Comparison of ENCODE assay signal across 17 cellular contexts in genomic region chr5:129593525-129593924, GRCh38.
DNase-seq lines count a peak whose midpoint lies in the region; ATAC-seq, FAIRE-seq and TF ChIP-seq lines count a peak whose summit lies in the region.
"Had no signal": no experiment of that assay in that cellular context is flagged by ENCODE, and none has a peak within 500 bp of the region (broad histone marks: within the 10 kb centered on the region; RNA-seq: fewer than 3 reads in every experiment).

No MANE protein-coding gene starts in this region.

- H3K27me3 ChIP-seq in OCI-LY3 (ENCODE audit: low read depth, low read length) = no peaks in the 10 kb centered on the region
- no peaks in the 10 kb centered on the region for H3K27me3 ChIP-seq in bronchial epithelial cell (ENCODE audit: control insufficient read depth, insufficient read depth, low read length)
- H3K27me3 ChIP-seq in GM23338 (ENCODE audit: insufficient read depth) = no peaks in the 10 kb centered on the region
- no peaks in the 10 kb centered on the region for H3K27me3 ChIP-seq in esophagus muscularis mucosa

- no peaks in the 10 kb centered on the region for H3K4me1 ChIP-seq in OCI-LY3 (ENCODE audit: low read length)
- no peaks in the 10 kb centered on the region for H3K4me1 ChIP-seq in GM23338 (ENCODE audit: insufficient read depth)
- H3K4me1 ChIP-seq in esophagus muscularis mucosa = peaks cover 0 to 6% (median 2%) of the 10 kb centered on the region in 4 donors

- H3K27ac Mint-ChIP-seq in GM23338 = no peak overlapping the region

- ATAC-seq in GM23338 = no peak
- ATAC-seq: K562, SK-N-SH treated with all-trans-retinoic acid at 6 μM for 48 hours had no signal

- no peaks in the 10 kb centered on the region for H3K9me3 Mint-ChIP-seq in GM23338

- no peaks in the 10 kb centered on the region; the same call in 2 of the 3 replicates for H3K36me3 Mint-ChIP-seq in GM23338 (ENCODE audit: low read depth)

- H4K20me1 ChIP-seq in OCI-LY3 (ENCODE audit: insufficient read depth, low read length) = no peaks in the 10 kb centered on the region
- no peaks in the 10 kb centered on the region; the same call in 1 of the 2 replicates for H4K20me1 ChIP-seq in GM23338 (replicated peaks; ENCODE audit: insufficient read depth)

- peak; percentile 57 for DNase-seq in HCEC 1CT
- DNase-seq in bronchial epithelial cell (ENCODE audit: low read depth) = peak; percentile 32
- peak; percentile 4 for DNase-seq in skeletal muscle cell (ENCODE audit: low read depth)
- no peak for DNase-seq in GM23338 (ENCODE audit: low spot score)
- DNase-seq in esophagus muscularis mucosa (ENCODE audit: extremely low spot score) = no peak
- DNase-seq in occipital lobe (lab: John Stamatoyannopoulos, UW) = no peak
- DNase-seq: AML-193, DMS79, GDM1, NCI-H187 treated with DMSO at 0.1 percent for 48 hours, NCI-H446, Right ventricle myocardium superior had no signal

- no peaks in the 10 kb centered on the region for H3K4me1 Mint-ChIP-seq in GM23338

- no peak for TF ChIP-seq CTCF in OCI-LY3 (IDR thresholded peaks at IDR 0.05; ENCODE audit: low read depth, low read length)
- TF ChIP-seq CTCF in bronchial epithelial cell (IDR thresholded peaks at IDR 0.05; ENCODE audit: insufficient read depth, low read length, severe bottlenecking) = no peak
- TF ChIP-seq CTCF in GM23338 (conservative IDR thresholded peaks at IDR 0.05; ENCODE audit: low read depth in 2 of 2) = no peak
- TF ChIP-seq CTCF in esophagus muscularis mucosa (IDR thresholded peaks at IDR 0.05) = no peak

- FAIRE-seq in bronchial epithelial cell (lab: Jason Lieb, UNC) = no peak
- FAIRE-seq: GM12892, H54, K562 had no signal

- no peak for TF ChIP-seq EP300 in esophagus muscularis mucosa (IDR thresholded peaks at IDR 0.05)

- WGBS in esophagus muscularis mucosa = 50% methylated on average over 2 of the region's 2 CpGs

- H3F3A ChIP-seq in GM23338 (replicated peaks; ENCODE audit: low read depth) = no peaks in the 10 kb centered on the region

- no peak for TF ChIP-seq POLR2A in esophagus muscularis mucosa (IDR thresholded peaks at IDR 0.05; ENCODE audit: low read depth)

- H3K9me3 ChIP-seq in OCI-LY3 (ENCODE audit: insufficient read depth, low read length) = no peaks in the 10 kb centered on the region
- H3K9me3 ChIP-seq in esophagus muscularis mucosa = no peaks in the 10 kb centered on the region

- no peak overlapping the region for H3K4me3 Mint-ChIP-seq in GM23338

- no peak overlapping the region for H3K9ac ChIP-seq in OCI-LY3 (ENCODE audit: low read length)

- H3K27ac ChIP-seq in OCI-LY3 (ENCODE audit: low read length) (no peak overlapping the region), GM23338 (ENCODE audit: low read depth) (no peak overlapping the region), esophagus muscularis mucosa (replicated peaks in 1 of 4) (no peak overlapping the region)

- no peaks in the 10 kb centered on the region for H3K9me2 ChIP-seq in GM23338 (ENCODE audit: insufficient read depth)

- H3K4me3 ChIP-seq in OCI-LY3 (ENCODE audit: low read length) (no peak overlapping the region), bronchial epithelial cell (ENCODE audit: low read depth, low read length) (no peak overlapping the region), skeletal muscle cell (ENCODE audit: low read depth, low read length) (no peak overlapping the region), GM23338 (no peak overlapping the region), esophagus muscularis mucosa (no peak overlapping the region)
- H3K4me3 ChIP-seq: K562 had no signal

- no peaks in the 10 kb centered on the region for H3K79me2 ChIP-seq in OCI-LY3 (ENCODE audit: low read length)
- H3K79me2 ChIP-seq in GM23338 (replicated peaks; ENCODE audit: insufficient read depth) = no peaks in the 10 kb centered on the region

- H2AFZ ChIP-seq in OCI-LY3 (ENCODE audit: low read depth, low read length) (no peak overlapping the region; the same call in 1 of the 2 replicates), GM23338 (no peak overlapping the region)

- H3K27me3 Mint-ChIP-seq in GM23338 (ENCODE audit: insufficient read depth, low read depth, poor library complexity) = no peaks in the 10 kb centered on the region

- H3K4me2 ChIP-seq in OCI-LY3 (ENCODE audit: low read length) (peak overlapping the region; percentile 37), GM23338 (no peak overlapping the region)

- intact Hi-C loops in esophagus muscularis mucosa (cut with DNase I) = no loop called here

- H3K36me3 ChIP-seq in OCI-LY3 (replicated peaks; ENCODE audit: low read depth, low read length) (no peaks in the 10 kb centered on the region), bronchial epithelial cell (ENCODE audit: control insufficient read depth, insufficient read depth, low read length) (no peaks in the 10 kb centered on the region), GM23338 (ENCODE audit: insufficient read depth) (no peaks in the 10 kb centered on the region), esophagus muscularis mucosa (no peaks in the 10 kb centered on the region)

TF ChIP-seq in GM23338, 12 proteins besides CTCF, POLR2A, EP300 and RAD21 (continues in another document):
- TF ChIP-seq JUNB (IDR thresholded peaks at IDR 0.05; ENCODE audit: unreplicated experiment) (no peak), ZNF462 (CRISPR knock-in tag; IDR thresholded peaks at IDR 0.05) (no peak), NANOG (IDR thresholded peaks at IDR 0.05; ENCODE audit: borderline replicate concordance) (no peak), ZNF114 (CRISPR knock-in tag; IDR thresholded peaks at IDR 0.05) (no peak), EZH2 (IDR thresholded peaks at IDR 0.05; ENCODE audit: low read depth, unreplicated experiment) (no peak), ZNF331 (CRISPR knock-in tag; IDR thresholded peaks at IDR 0.05; ENCODE audit: low read depth) (no peak), POLR2AphosphoS5 (IDR thresholded peaks at IDR 0.05; ENCODE audit: low read depth) (no peak), STAT1 (IDR thresholded peaks at IDR 0.05; ENCODE audit: unreplicated experiment) (no peak)

Comparison
In these comparisons a context has a peak if more than half of its experiments do, and no peak if none do; other contexts are left out.
1. DNase-seq: peak in HCEC 1CT (single experiment), bronchial epithelial cell (single experiment) and skeletal muscle cell (single experiment); none in GM23338 (single experiment), esophagus muscularis mucosa (single experiment) and occipital lobe (single experiment).